32 cellular contexts compared by ENCODE assay signal in the genomic region with DNA sequence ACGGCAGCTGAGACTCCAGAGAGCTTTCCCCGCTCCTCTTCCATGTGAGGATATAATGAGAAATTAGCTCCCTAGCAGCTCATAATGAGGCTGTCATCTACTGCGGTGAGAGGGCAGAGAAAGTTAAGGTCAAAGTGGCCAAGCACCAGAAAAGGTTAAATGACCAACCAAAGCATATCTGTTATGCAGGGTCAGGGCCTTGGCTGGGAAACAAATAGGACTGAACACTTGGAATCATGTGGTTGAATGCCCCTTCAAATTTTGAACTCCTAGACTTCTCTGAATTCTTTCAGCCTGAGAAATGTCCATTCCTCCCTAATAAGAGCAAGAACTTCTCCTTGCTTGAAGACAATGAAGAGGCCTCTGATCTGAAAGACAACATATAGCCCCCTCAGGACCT.
"Had no signal": no experiment of that assay in that cellular context is flagged by ENCODE, and none has a peak within 500 bp of the region (broad histone marks: within the 10 kb centered on the region; RNA-seq: fewer than 3 reads in every experiment).

No MANE protein-coding gene starts in this region.

- H3K4me3 ChIP-seq: MG63 had no signal

- H3K27me3 ChIP-seq: MG63 had no signal

- H3K9ac ChIP-seq: KMS-11 had no signal

- H3K9me3 ChIP-seq: MG63 had no signal

- DNase-seq: Karpas-422, Kasumi-1, MG63, MM.1S, MV-4-11, NCI-H1048, NCI-H1092, NCI-H1092 treated with DMSO at 0.1 percent for 48 hours, NCI-H1105, NCI-H1105 treated with DMSO at 0.1 percent for 48 hours, NCI-H1417, NCI-H1417 treated with DMSO at 0.1 percent for 48 hours, NCI-H1436, NCI-H1436 treated with DMSO at 0.1 percent for 48 hours, NCI-H146, NCI-H1694, NCI-H1694 treated with DMSO at 0.1 percent for 48 hours, NCI-H187, NCI-H187 treated with DMSO at 0.1 percent for 48 hours, NCI-H1930, NCI-H2029, NCI-H2029 treated with DMSO at 0.1 percent for 48 hours, NCI-H2081, NCI-H2081 treated with DMSO at 0.1 percent for 48 hours, NCI-H2107, NCI-H2171, NCI-H2171 treated with DMSO at 0.1 percent for 48 hours, NCI-H226, NCI-H345, NCI-H446, NCI-H510A had no signal

- H3K36me3 ChIP-seq: MG63 had no signal

- H3K27ac ChIP-seq: KMS-11 had no signal

- H3K4me2 ChIP-seq: KMS-11 had no signal
